In the genomic region with DNA sequence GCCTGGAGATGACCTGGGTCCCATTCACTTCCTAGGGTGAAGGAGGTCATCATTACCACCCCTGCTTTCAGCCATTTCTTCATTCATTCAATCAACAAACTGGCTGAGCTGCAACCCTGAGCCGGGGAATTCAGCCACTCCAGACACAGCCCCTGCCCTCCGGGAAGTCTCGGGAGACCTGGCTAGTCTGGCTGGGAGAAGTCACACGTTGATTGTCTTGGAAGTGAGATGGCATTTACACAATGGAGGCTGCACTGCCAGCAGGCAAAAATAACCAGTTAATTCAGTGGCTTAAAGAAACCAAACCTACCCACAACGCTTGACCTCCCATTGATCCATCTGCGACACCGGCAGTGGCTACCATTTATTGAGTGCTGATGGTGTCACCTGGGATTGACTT, we compare ENCODE assay signal across 19 cellular contexts. TPM values are rescaled to one million over a fixed set of nuclear protein-coding genes. Genes with fewer than 3 reads are reported as not detected.
DNase-seq lines count a peak whose midpoint lies in the region; ATAC-seq and TF ChIP-seq lines count a peak whose summit lies in the region.
"Had no signal": no experiment of that assay in that cellular context is flagged by ENCODE, and none has a peak within 500 bp of the region (broad histone marks: within the 10 kb centered on the region; RNA-seq: fewer than 3 reads in every experiment).

No MANE protein-coding gene starts in this region.

- H3K79me1 ChIP-seq in trophoblast cell (ENCODE audit: low read length), result peaks cover 22% of the 10 kb centered on the region

- peak overlapping the region; percentile 85 for H2AK5ac ChIP-seq in trophoblast cell (ENCODE audit: low read length)

- H3K4me1 ChIP-seq in left ventricle myocardium inferior, result peaks cover 87% of the 10 kb centered on the region
- H3K4me1 ChIP-seq in heart right ventricle, result peaks cover 20 to 81% (median 47%) of the 10 kb centered on the region in 9 donors
- peaks cover 12 to 15% of the 10 kb centered on the region in 2 experiments for H3K4me1 ChIP-seq in trophoblast cell (ENCODE audit: control insufficient read depth in 1 of 2, insufficient read depth in 2 of 2, low read length in 2 of 2)

- H3K27ac Mint-ChIP-seq in central memory CD8-positive, alpha-beta T cell (ENCODE audit: low read depth), result peak overlapping the region; percentile 83
- H3K27ac Mint-ChIP-seq: activated naive CD4-positive, alpha-beta T cell treated with anti-CD3 and anti-CD28 coated beads for 36 hours had no signal

- H4K91ac ChIP-seq in trophoblast cell (ENCODE audit: low read depth, low read length), result peak overlapping the region; percentile 56

- H3K4me3 ChIP-seq in left ventricle myocardium inferior (no peak overlapping the region), heart right ventricle (no peak overlapping the region), trophoblast cell (ENCODE audit: low read depth, low read length) (no peak overlapping the region), brain microvascular endothelial cell (ENCODE audit: low read depth, low read length) (no peak overlapping the region)
- H3K4me3 ChIP-seq: lower lobe of right lung had no signal

- H3K4me2 ChIP-seq in trophoblast cell (ENCODE audit: low read length), result no peak overlapping the region

- no peak overlapping the region for H3K9ac ChIP-seq in trophoblast cell (ENCODE audit: low read length)

- in situ Hi-C loops in brain microvascular endothelial cell (cut with HindIII; ENCODE audit: low pct_ligation_motif_present, low sequenced_read_pairs), result no loop called here

- TF ChIP-seq CTCF in left ventricle myocardium inferior (IDR thresholded peaks at IDR 0.05; ENCODE audit: borderline replicate concordance) (no peak), heart right ventricle (IDR thresholded peaks at IDR 0.05) (no peak), brain microvascular endothelial cell (IDR thresholded peaks at IDR 0.05; ENCODE audit: low read depth, low read length, missing control alignments) (no peak)

- H4K12ac ChIP-seq in trophoblast cell (ENCODE audit: low read depth, low read length), result no peak overlapping the region

- intact Hi-C loops in left ventricle myocardium inferior (cut with micrococcal nuclease), result no loop called here
- intact Hi-C loops in heart right ventricle (cut with DNase I), result loop anchor here in 3 of 10 donors (5.0 to 10.0 kb wide), 2 partner anchors 35 to 1273 kb away; partner anchors contain the start of gene NELFCD (in 1 of the 3)

- H3K27me3 ChIP-seq in left ventricle myocardium inferior (ENCODE audit: low read depth) (no peaks in the 10 kb centered on the region), heart right ventricle (peaks cover 0 to 33% (median 0%) of the 10 kb centered on the region in 7 donors), trophoblast cell (ENCODE audit: insufficient read depth, low read length) (no peaks in the 10 kb centered on the region), brain microvascular endothelial cell (replicated peaks) (no peaks in the 10 kb centered on the region)
- H3K27me3 ChIP-seq: ovary had no signal

- no peaks in the 10 kb centered on the region for H3K9me3 Mint-ChIP-seq in central memory CD8-positive, alpha-beta T cell
- H3K9me3 Mint-ChIP-seq: activated naive CD4-positive, alpha-beta T cell treated with anti-CD3 and anti-CD28 coated beads for 36 hours; CD4-positive, CD25-positive, alpha-beta regulatory T cell had no signal

- peak overlapping the region; percentile 93 for H3K27ac ChIP-seq in left ventricle myocardium inferior (replicated peaks)
- H3K27ac ChIP-seq in heart right ventricle, result peak overlapping the region in 2 of 10 donors; percentile 1 to 93
- H3K27ac ChIP-seq in trophoblast cell (ENCODE audit: low read depth, low read length), result no peak overlapping the region
- H3K27ac ChIP-seq in brain microvascular endothelial cell, result no peak overlapping the region
- H3K27ac ChIP-seq: ovary had no signal

- H3K18ac ChIP-seq in trophoblast cell (ENCODE audit: low read length), result no peak overlapping the region

- no peak overlapping the region for H3K4me3 Mint-ChIP-seq in central memory CD8-positive, alpha-beta T cell
- H3K4me3 Mint-ChIP-seq: activated naive CD4-positive, alpha-beta T cell treated with anti-CD3 and anti-CD28 coated beads for 36 hours had no signal

- H3K27me3 Mint-ChIP-seq in central memory CD8-positive, alpha-beta T cell, result peaks cover 58% of the 10 kb centered on the region

- no peak overlapping the region for H4K8ac ChIP-seq in trophoblast cell (ENCODE audit: low read depth, low read length)

- H2BK5ac ChIP-seq in trophoblast cell (ENCODE audit: low read depth, low read length, poor library complexity), result no peak overlapping the region

- ATAC-seq in heart right ventricle, result no peak
- ATAC-seq in central memory CD8-positive, alpha-beta T cell (replicated peaks; ENCODE audit: extremely low read depth, poor library complexity, severe bottlenecking), result no peak
- ATAC-seq: heart left ventricle; lower lobe of right lung; Right ventricle myocardium inferior; stimulated activated naive CD8-positive, alpha-beta T cell treated with anti-CD3 and anti-CD28 coated beads, Interleukin-15, Interleukin-2, amounts not matched to agents 100 U/mL and 50 U/mL, for 24 hours had no signal

- 68 to 69% methylated on average over 7 of the region's 7 CpGs for WGBS in heart right ventricle, 2 donors
- WGBS in trophoblast cell (ENCODE audit: extremely low coverage, insufficient coverage, insufficient read length), result no CpG with 5 or more reads among the region's 7 CpGs

- peaks cover 19% of the 10 kb centered on the region for H3K79me2 ChIP-seq in trophoblast cell (ENCODE audit: control insufficient read depth, insufficient read depth, low read length, poor library complexity)

- no peak overlapping the region for H3K14ac ChIP-seq in trophoblast cell (ENCODE audit: low read length)

- H2AFZ ChIP-seq in trophoblast cell (ENCODE audit: insufficient read depth, low read length, poor library complexity), result no peak overlapping the region

- peaks cover 29% of the 10 kb centered on the region for H3K4me1 Mint-ChIP-seq in central memory CD8-positive, alpha-beta T cell

- H3K9me3 ChIP-seq in left ventricle myocardium inferior (replicated peaks) (no peaks in the 10 kb centered on the region), heart right ventricle (no peaks in the 10 kb centered on the region), trophoblast cell (ENCODE audit: insufficient read depth, low read depth, low read length) (peaks cover 4% of the 10 kb centered on the region)
- H3K9me3 ChIP-seq: heart left ventricle, lower lobe of right lung, ovary had no signal

- H3K36me3 ChIP-seq in left ventricle myocardium inferior (no peaks in the 10 kb centered on the region), heart right ventricle (no peaks in the 10 kb centered on the region), trophoblast cell (ENCODE audit: control insufficient read depth in 1 of 2, insufficient read depth in 2 of 2, low read length in 2 of 2) (no peaks in the 10 kb centered on the region), brain microvascular endothelial cell (replicated peaks) (no peaks in the 10 kb centered on the region)
- H3K36me3 ChIP-seq: heart left ventricle, lower lobe of right lung, ovary had no signal

- H3K4ac ChIP-seq in trophoblast cell (ENCODE audit: low read depth, low read length), result no peak overlapping the region

- no peak for DNase-seq in left ventricle myocardium inferior
- no peak for DNase-seq in heart right ventricle
- no peak for DNase-seq in central memory CD8-positive, alpha-beta T cell (ENCODE audit: low spot score in 2 of 2)
- DNase-seq in trophoblast cell, result peak in 1 of 2 donors; percentile 53
- DNase-seq in stimulated activated CD4-positive, alpha-beta T cell treated with anti-CD3 and anti-CD28 coated beads, Interleukin-12 subunit alpha, Interleukin-12 subunit beta, amount 100 ng/mL, for 4 hours, result no peak
- DNase-seq in HK-2 (ENCODE audit: unreplicated experiment), result no peak
- no peak for DNase-seq in brain microvascular endothelial cell
- DNase-seq in NCI-H748 (lab: John Stamatoyannopoulos, UW; ENCODE audit: unreplicated experiment), result no peak
- DNase-seq: activated CD4-positive, alpha-beta T cell treated with anti-CD3 and anti-CD28 coated beads for 4 hours; activated naive CD4-positive, alpha-beta T cell treated with anti-CD3 and anti-CD28 coated beads for 36 hours; CD4-positive, CD25-positive, alpha-beta regulatory T cell; DMS53; lower lobe of right lung; NCI-H2029; ovary; stimulated activated CD4-positive, alpha-beta T cell treated with anti-CD3 and anti-CD28 coated beads, Interleukin-1b, Interleukin-23, amount 100 ng/mL, for 48 hours; stimulated activated naive CD8-positive, alpha-beta T cell treated with anti-CD3 and anti-CD28 coated beads, Interleukin-15, Interleukin-2, amounts not matched to agents 100 U/mL and 50 U/mL, for 24 hours had no signal

- peaks cover 20% of the 10 kb centered on the region for H3K36me3 Mint-ChIP-seq in central memory CD8-positive, alpha-beta T cell (ENCODE audit: insufficient read depth)
- H3K36me3 Mint-ChIP-seq: CD4-positive, CD25-positive, alpha-beta regulatory T cell had no signal

- H3K23ac ChIP-seq in trophoblast cell (ENCODE audit: low read length), result no peak overlapping the region

- peak overlapping the region; percentile 82 for H2BK120ac ChIP-seq in trophoblast cell (ENCODE audit: insufficient read depth, low read length, poor library complexity)

- H2BK12ac ChIP-seq in trophoblast cell (ENCODE audit: low read length), result peak overlapping the region; percentile 87

RNA-seq across cellular contexts. Expression of gene PMEPA1, which starts 2.0 kb away (rescaled TPM):
- 36.4 TPM for total RNA-seq in left ventricle myocardium inferior
- 10 to 100 TPM; 16.1 to 39.2 (median 30.4) TPM for total RNA-seq in heart right ventricle
- 10 to 100 TPM; 10.5 to 81.8 TPM for polyA plus RNA-seq in heart right ventricle
- polyA plus RNA-seq in trophoblast cell (2013), result 43.9 and 46.9 TPM in 2 replicates
